ENCODE assay signal across 22 cellular contexts in genomic region chr1:17460265-17460664, GRCh38. TPM values are rescaled to one million over a fixed set of nuclear protein-coding genes. Genes with fewer than 3 reads are reported as not detected.
DNase-seq lines count a peak whose midpoint lies in the region; ATAC-seq, FAIRE-seq and TF ChIP-seq lines count a peak whose summit lies in the region.
"Had no signal": no experiment of that assay in that cellular context is flagged by ENCODE, and none has a peak within 500 bp of the region (broad histone marks: within the 10 kb centered on the region; RNA-seq: fewer than 3 reads in every experiment).

No MANE protein-coding gene starts in this region.

- H3K4ac ChIP-seq in mesenchymal stem cell (ENCODE audit: low read depth in 1 of 2, low read length in 2 of 2): no peak overlapping the region

- H2AFZ ChIP-seq in mesenchymal stem cell (ENCODE audit: low read depth, low read length): no peak overlapping the region

- H4K91ac ChIP-seq in mesenchymal stem cell (ENCODE audit: low read length): no peak overlapping the region

- no peak for FAIRE-seq in H54 (lab: Jason Lieb, UNC)

- H3K23ac ChIP-seq in mesenchymal stem cell (ENCODE audit: low read length in 2 of 2): no peak overlapping the region

- no peaks in the 10 kb centered on the region for H3K27me3 ChIP-seq in foreskin keratinocyte
- H3K27me3 ChIP-seq in mesenchymal stem cell (ENCODE audit: control insufficient read depth in 1 of 2, insufficient read depth in 1 of 2, low read length in 2 of 2): peaks cover 5 to 7% of the 10 kb centered on the region in 2 experiments

- no peak overlapping the region for H2BK12ac ChIP-seq in mesenchymal stem cell (ENCODE audit: low read length in 2 of 2)

- H3K18ac ChIP-seq in mesenchymal stem cell (ENCODE audit: low read depth in 1 of 2, low read length in 2 of 2): no peak overlapping the region

- 82% methylated on average over 9 of the region's 9 CpGs for WGBS in mesenchymal stem cell

- ATAC-seq in foreskin keratinocyte (peak; percentile 98), GM21723 (IDR thresholded peaks at IDR 0.05; ENCODE audit: unreplicated experiment) (no peak), HG03521 (IDR thresholded peaks at IDR 0.05; ENCODE audit: unreplicated experiment) (no peak)
- ATAC-seq: mucosa of descending colon had no signal

- H3K14ac ChIP-seq in mesenchymal stem cell (ENCODE audit: low read length in 2 of 2): no peak overlapping the region

- TF ChIP-seq CTCF in RWPE1 (conservative IDR thresholded peaks at IDR 0.05; ENCODE audit: low read depth) (no peak), foreskin keratinocyte (conservative IDR thresholded peaks at IDR 0.05) (peak; percentile 54)

- H3K9ac ChIP-seq in mesenchymal stem cell (ENCODE audit: low read length): no peak overlapping the region

- no peak overlapping the region for H4K8ac ChIP-seq in mesenchymal stem cell (ENCODE audit: low read length)

- no peak overlapping the region for H2BK5ac ChIP-seq in mesenchymal stem cell (ENCODE audit: low read depth, low read length, poor library complexity, severe bottlenecking)

- no peaks in the 10 kb centered on the region for H3K79me1 ChIP-seq in mesenchymal stem cell (replicated peaks; ENCODE audit: low read length, poor library complexity, severe bottlenecking)

- CTCF ChIA-PET in RWPE1 (lab: Yijun Ruan, JAX): interaction anchor here (0.6 to 0.8 kb wide), 4 partner anchors 8 to 58 kb away, joined by 3 to 4 read pairs (median 3); partner anchors contain the start of gene RCC2

- no peak for TF ChIP-seq POLR2A in H54 (IDR thresholded peaks at IDR 0.05; ENCODE audit: low read depth, low read length)

- H3K27ac ChIP-seq in RWPE1: peak overlapping the region; percentile 97
- peak overlapping the region; percentile 52 for H3K27ac ChIP-seq in foreskin keratinocyte
- H3K27ac ChIP-seq in mesenchymal stem cell (ENCODE audit: low read length, poor library complexity, severe bottlenecking): no peak overlapping the region
- H3K27ac ChIP-seq: esophagus muscularis mucosa, left ventricle myocardium inferior, stomach, WERI-Rb-1 had no signal

- no peak overlapping the region for H2BK120ac ChIP-seq in mesenchymal stem cell (ENCODE audit: low read depth, low read length)

- H3K4me1 ChIP-seq in foreskin keratinocyte: no peaks in the 10 kb centered on the region
- no peaks in the 10 kb centered on the region for H3K4me1 ChIP-seq in mesenchymal stem cell (ENCODE audit: control insufficient read depth, insufficient read depth, low read depth, low read length)
- H3K4me1 ChIP-seq: esophagus muscularis mucosa, left ventricle myocardium inferior, stomach had no signal

- H3K4me3 ChIP-seq in mesenchymal stem cell (ENCODE audit: insufficient read depth in 1 of 2, low read depth in 1 of 2, low read length in 2 of 2): no peak overlapping the region
- H3K4me3 ChIP-seq: esophagus muscularis mucosa, left ventricle myocardium inferior, mucosa of descending colon, stomach had no signal

- no peaks in the 10 kb centered on the region for H3K9me3 ChIP-seq in mesenchymal stem cell (ENCODE audit: control insufficient read depth, low read length)
- H3K9me3 ChIP-seq: esophagus muscularis mucosa, left ventricle myocardium inferior, mucosa of descending colon, stomach had no signal

- no peak overlapping the region for H2AK5ac ChIP-seq in mesenchymal stem cell (ENCODE audit: low read length, severe bottlenecking)

- DNase-seq in A172 (ENCODE audit: low spot score): peak; percentile 80
- peak; percentile 58 for DNase-seq in H54 (ENCODE audit: insufficient read length, low spot score)
- DNase-seq in RWPE1 (ENCODE audit: low spot score): peak; percentile 94
- DNase-seq in foreskin keratinocyte: peak; percentile 95 to 99
- DNase-seq in mesenchymal stem cell: no peak
- DNase-seq in NCI-H2081 (lab: John Stamatoyannopoulos, UW): no peak
- DNase-seq: activated CD4-positive, alpha-beta T cell treated with anti-CD3 and anti-CD28 coated beads, Interleukin-2, amount 50 U/mL, for 4 hours; activated naive CD4-positive, alpha-beta T cell; CD4-positive, alpha-beta T cell; central memory CD4-positive, alpha-beta T cell; H7; left ventricle myocardium inferior; mucosa of descending colon; NCI-H1694 treated with DMSO at 0.1 percent for 48 hours; NCI-H510A; stimulated activated CD4-positive, alpha-beta T cell treated with anti-CD3 and anti-CD28 coated beads, Interleukin-4, amount 100 ng/mL, for 24 hours; stomach; T-helper 2 cell; WERI-Rb-1 had no signal

- H3K4me2 ChIP-seq in mesenchymal stem cell (ENCODE audit: low read length, poor library complexity, severe bottlenecking): no peak overlapping the region

- H3K36me3 ChIP-seq in mesenchymal stem cell (ENCODE audit: control insufficient read depth in 1 of 2, insufficient read depth in 2 of 2, low read depth in 1 of 2, low read length in 2 of 2): no peaks in the 10 kb centered on the region
- H3K36me3 ChIP-seq: esophagus muscularis mucosa, left ventricle myocardium inferior, stomach, WERI-Rb-1 had no signal

- H2BK15ac ChIP-seq in mesenchymal stem cell (ENCODE audit: low read depth, poor library complexity, severe bottlenecking): no peak overlapping the region

- POLR2A ChIA-PET in RWPE1 (lab: Yijun Ruan, JAX; ENCODE audit: low non-redundant PET): interaction anchor here (0.9 to 1.7 kb wide), 2 partner anchors 18 to 21 kb away, joined by 3 to 11 read pairs; partner anchors contain the start of gene RCC2

RNA-seq across cellular contexts. Expression of gene RCC2, which starts 20.8 kb away (rescaled TPM):
- total RNA-seq in A172 (2014; rRNA removed; shearing (Covaris generic)): 37.6 and 43.6 TPM in 2 replicates
- 115 and 118 TPM in 2 replicates for total RNA-seq in foreskin keratinocyte
- polyA plus RNA-seq in foreskin keratinocyte: 75.1 and 78.4 TPM in 2 replicates
- 40.7 TPM for polyA plus RNA-seq in mesenchymal stem cell (2013, experiment 1 of 2)
- polyA plus RNA-seq in mesenchymal stem cell (2013, experiment 2 of 2): 39.8 TPM

Comparison
In these comparisons a context has a peak if more than half of its experiments do, and no peak if none do; other contexts are left out.
1. DNase-seq: peak in A172 (single experiment), H54 (single experiment), RWPE1 (single experiment) and foreskin keratinocyte (2 of 2); none in mesenchymal stem cell (single experiment) and NCI-H2081 (0 of 2).